Comparison of ENCODE assay signal across 21 cellular contexts in genomic region chr2:70456594-70457495, GRCh38.
"Had no signal": no experiment of that assay in that cellular context is flagged by ENCODE, and none has a peak within 500 bp of the region (broad histone marks: within the 10 kb centered on the region; RNA-seq: fewer than 3 reads in every experiment).

No MANE protein-coding gene starts in this region.

- H3K9me3 ChIP-seq: neutrophil, SJSA1, stomach had no signal

- H3K4me1 ChIP-seq: foreskin keratinocyte, SJSA1, stomach had no signal

- H3K27ac ChIP-seq: cardiac muscle cell, foreskin keratinocyte, neutrophil, SJSA1, stomach had no signal

- H3K27me3 Mint-ChIP-seq: dendritic cell treated with granulocyte-macrophage colony-stimulating factor and Interleukin-4, amounts not matched to agents 40 ng/mL and 50 ng/mL, for 4 days had no signal

- H3K9me3 Mint-ChIP-seq: activated T-cell treated with anti-CD3 and anti-CD28 coated beads, Interleukin-2, amount 50 U/mL, for 4 hours; dendritic cell treated with granulocyte-macrophage colony-stimulating factor and Interleukin-4, amounts not matched to agents 40 ng/mL and 50 ng/mL, for 4 days; natural killer cell; T-helper 1 cell treated with Interleukin-12 subunit alpha and Interleukin-12 subunit beta and Interleukin-4 antibody, amounts not matched to agents 30 μg/mL and 1 μg/mL, for 36 hours; type B pancreatic cell had no signal

- ATAC-seq: activated CD4-positive, CD25-positive, alpha-beta regulatory T cell treated with anti-CD3 and anti-CD28 coated beads, Interleukin-2, amount 50 U/mL, for 24 hours; foreskin keratinocyte; left cardiac atrium; natural killer cell had no signal

- H3K36me3 Mint-ChIP-seq: natural killer cell, type B pancreatic cell had no signal

- H3K27me3 ChIP-seq: cardiac muscle cell, foreskin keratinocyte, neutrophil, SJSA1, stomach had no signal

- H3K27ac Mint-ChIP-seq: dendritic cell treated with granulocyte-macrophage colony-stimulating factor and Interleukin-4, amounts not matched to agents 40 ng/mL and 50 ng/mL, for 4 days; natural killer cell; T-helper 1 cell treated with Interleukin-12 subunit alpha and Interleukin-12 subunit beta and Interleukin-4 antibody, amounts not matched to agents 30 μg/mL and 1 μg/mL, for 36 hours; type B pancreatic cell had no signal

- H3K36me3 ChIP-seq: cardiac muscle cell, SJSA1 had no signal

- DNase-seq: activated CD4-positive, alpha-beta T cell treated with anti-CD3 and anti-CD28 coated beads, Interleukin-2, amount 50 U/mL, for 1 hour; activated effector memory CD4-positive, alpha-beta T cell treated with Interleukin-2 at 50 U/mL for 16 hours; activated naive CD4-positive, alpha-beta T cell treated with anti-CD3 and anti-CD28 coated beads, Interleukin-2, amount 50 U/mL, for 16 hours; activated T-cell treated with anti-CD3 and anti-CD28 coated beads, Interleukin-2, amount 50 U/mL, for 4 hours; effector CD8-positive, alpha-beta T cell; hippocampal formation; left cardiac atrium; natural killer cell; posterior cingulate gyrus; retina; stimulated activated CD4-positive, alpha-beta T cell treated with anti-CD3 and anti-CD28 coated beads, Interleukin-12 subunit alpha, Interleukin-12 subunit beta, amount 100 ng/mL, for 4 hours; stimulated activated CD4-positive, alpha-beta T cell treated with anti-CD3 and anti-CD28 coated beads, Interleukin-1b, Interleukin-23, amount 100 ng/mL, for 48 hours; stomach had no signal

- H3K4me3 Mint-ChIP-seq: activated T-cell treated with anti-CD3 and anti-CD28 coated beads, Interleukin-2, amount 50 U/mL, for 4 hours; dendritic cell treated with granulocyte-macrophage colony-stimulating factor and Interleukin-4, amounts not matched to agents 40 ng/mL and 50 ng/mL, for 4 days; natural killer cell; T-helper 1 cell treated with Interleukin-12 subunit alpha and Interleukin-12 subunit beta and Interleukin-4 antibody, amounts not matched to agents 30 μg/mL and 1 μg/mL, for 36 hours; type B pancreatic cell had no signal

- H3K4me3 ChIP-seq: cardiac muscle cell, SJSA1, stomach had no signal
